Comparison of ENCODE assay signal across 8 cellular contexts in genomic region chr19:36014029-36014924, GRCh38. TPM values are rescaled to one million over a fixed set of nuclear protein-coding genes. Genes with fewer than 3 reads are reported as not detected.
A peak's percentile ranks its signal among the peaks of the same experiment; 100 is the strongest.
DNase-seq lines count a peak whose midpoint lies in the region; ATAC-seq and TF ChIP-seq lines count a peak whose summit lies in the region.

Gene ALKBH6 (minus strand): TSS chr19:36014213. CDS start chr19:36013397, 816 bp downstream.

- peak within 1 kb of the TSS; percentile 98 for H3K4me3 Mint-ChIP-seq in activated T-helper 17 cell treated with anti-CD3 and anti-CD28 coated beads, Interleukin-2, amount 50 U/mL, for 72 hours
- H3K4me3 Mint-ChIP-seq in naive thymus-derived CD8-positive, alpha-beta T cell = peak within 1 kb of the TSS; percentile 91 to 99 (median 97)

- POLR2A ChIA-PET in RWPE1 (lab: Yijun Ruan, JAX; ENCODE audit: low non-redundant PET) = interaction anchor here (0.5 to 0.6 kb wide), 2 partner anchors 14 to 20 kb away, joined by 3 read pairs; no protein-coding TSS in a partner anchor
- POLR2A ChIA-PET in naive thymus-derived CD8-positive, alpha-beta T cell (lab: Charles Lee) = interaction anchor here (0.5 to 1.7 kb wide), 9 partner anchors 11 to 376 kb away, joined by 3 to 10 read pairs (median 4); partner anchors contain the start of genes POLR2I, SDHAF1, TBCB and THAP8

- H3K4me3 ChIP-seq in LNCaP clone FGC (ENCODE audit: low read depth, low read length) (peak within 1 kb of the TSS; percentile 97), fibroblast of mammary gland (ENCODE audit: control insufficient read depth, low read depth, low read length) (peak within 1 kb of the TSS; percentile 96)

- CTCF ChIA-PET in RWPE1 (lab: Yijun Ruan, JAX) = no interaction called here

- ATAC-seq in activated T-helper 17 cell treated with anti-CD3 and anti-CD28 coated beads, Interleukin-2, amount 50 U/mL, for 72 hours (replicated peaks) = peak; percentile 97
- peak; percentile 98 for ATAC-seq in naive thymus-derived CD8-positive, alpha-beta T cell

- H3K4me1 Mint-ChIP-seq in activated T-helper 17 cell treated with anti-CD3 and anti-CD28 coated beads, Interleukin-2, amount 50 U/mL, for 72 hours = peaks cover 35% of the 10 kb centered on the region
- peaks cover 21 to 48% (median 41%) of the 10 kb centered on the region in 4 donors for H3K4me1 Mint-ChIP-seq in naive thymus-derived CD8-positive, alpha-beta T cell

- H3K27ac ChIP-seq in RWPE1 = peak within 1 kb of the TSS; percentile 71

- peak; percentile 100 for DNase-seq in Daoy (ENCODE audit: low read depth)
- peak; percentile 93 for DNase-seq in GOT3 (lab: John Stamatoyannopoulos, UW)
- peak; percentile 98 for DNase-seq in LNCaP clone FGC (ENCODE audit: low read depth)
- peak; percentile 99 for DNase-seq in RWPE1 (ENCODE audit: low spot score)
- DNase-seq in fibroblast of mammary gland (ENCODE audit: low read depth) = peak; percentile 97
- peak; percentile 93 to 99 (median 98) for DNase-seq in naive thymus-derived CD8-positive, alpha-beta T cell
- DNase-seq in stimulated activated naive CD4-positive, alpha-beta T cell (lab: John Stamatoyannopoulos, UW) = peak; percentile 95 to 99 (median 96)

- H3K9me3 Mint-ChIP-seq in activated T-helper 17 cell treated with anti-CD3 and anti-CD28 coated beads, Interleukin-2, amount 50 U/mL, for 72 hours = no peaks in the 10 kb centered on the region
- no peaks in the 10 kb centered on the region for H3K9me3 Mint-ChIP-seq in naive thymus-derived CD8-positive, alpha-beta T cell

- peaks cover 16% of the 10 kb centered on the region for H3K36me3 Mint-ChIP-seq in activated T-helper 17 cell treated with anti-CD3 and anti-CD28 coated beads, Interleukin-2, amount 50 U/mL, for 72 hours (ENCODE audit: low read depth)
- H3K36me3 Mint-ChIP-seq in naive thymus-derived CD8-positive, alpha-beta T cell = peaks cover 0 to 1% (median 0%) of the 10 kb centered on the region in 3 donors

- H3K27ac Mint-ChIP-seq in activated T-helper 17 cell treated with anti-CD3 and anti-CD28 coated beads, Interleukin-2, amount 50 U/mL, for 72 hours = peak within 1 kb of the TSS; percentile 97
- peak within 1 kb of the TSS; percentile 95 to 99 (median 98) for H3K27ac Mint-ChIP-seq in naive thymus-derived CD8-positive, alpha-beta T cell

- no peaks in the 10 kb centered on the region for H3K27me3 Mint-ChIP-seq in activated T-helper 17 cell treated with anti-CD3 and anti-CD28 coated beads, Interleukin-2, amount 50 U/mL, for 72 hours
- no peaks in the 10 kb centered on the region for H3K27me3 Mint-ChIP-seq in naive thymus-derived CD8-positive, alpha-beta T cell

- TF ChIP-seq CTCF in LNCaP clone FGC (IDR thresholded peaks at IDR 0.05; ENCODE audit: control insufficient read depth, extremely low read depth, insufficient read depth) = peak; percentile 20; the same call in 1 of the 2 replicates
- no peak for TF ChIP-seq CTCF in RWPE1 (conservative IDR thresholded peaks at IDR 0.05; ENCODE audit: low read depth)
- no peak for TF ChIP-seq CTCF in fibroblast of mammary gland (conservative IDR thresholded peaks at IDR 0.05; ENCODE audit: control insufficient read depth, insufficient read depth, low read depth, low read length)

RNA-seq across cellular contexts. Expression of gene ALKBH6, which starts in this region (rescaled TPM):
- total RNA-seq in Daoy (2014; rRNA removed; shearing (Covaris generic)) = 15.4 and 32.2 TPM in 2 replicates
- 10 to 100 TPM; 39.1 to 69.6 TPM for total RNA-seq in activated T-helper 17 cell treated with anti-CD3 and anti-CD28 coated beads, Interleukin-2, amount 50 U/mL, for 72 hours
- 10 to 100 TPM; 58.1 to 65.5 TPM for total RNA-seq in naive thymus-derived CD8-positive, alpha-beta T cell
- 10 to 100 TPM; 18.7 to 25.6 (median 21.9) TPM for polyA plus RNA-seq in naive thymus-derived CD8-positive, alpha-beta T cell

Comparison
In these comparisons a context has a peak if more than half of its experiments do, and no peak if none do; other contexts are left out.
1. Peak in every context shown above with its lines: DNase-seq, ATAC-seq, H3K4me3 ChIP-seq and H3K27ac ChIP-seq.